In genomic region chr17:16446338-16446983, GRCh38 we compare ENCODE assay signal across 12 cellular contexts. TPM values are rescaled to one million over a fixed set of nuclear protein-coding genes. Genes with fewer than 3 reads are reported as not detected.
A peak's percentile ranks its signal among the peaks of the same experiment; 100 is the strongest.
DNase-seq lines count a peak whose midpoint lies in the region; ATAC-seq, FAIRE-seq and TF ChIP-seq lines count a peak whose summit lies in the region.
"Had no signal": no experiment of that assay in that cellular context is flagged by ENCODE, and none has a peak within 500 bp of the region (broad histone marks: within the 10 kb centered on the region; RNA-seq: fewer than 3 reads in every experiment).

No MANE protein-coding gene starts in this region.

- H3K27ac ChIP-seq in SK-N-SH (ENCODE audit: low read depth in 2 of 2, low read length in 1 of 2) (no peak overlapping the region; a peak in 1 of 4 replicates), neural progenitor cell (no peak overlapping the region), Peyer's patch (peak overlapping the region in 2 of 4 donors; percentile 32 to 80)

- H3K27me3 Mint-ChIP-seq in activated T-helper 2 cell treated with anti-CD3 and anti-CD28 coated beads, Interferon-gamma antibody, Interleukin-2, Interleukin-4, amounts not matched to agents 10 μg/mL and 5 μg/mL and 100 μg/mL, durations not matched to agents 14 hours and 24 hours and 36 hours (ENCODE audit: low read depth), result no peaks in the 10 kb centered on the region
- no peaks in the 10 kb centered on the region for H3K27me3 Mint-ChIP-seq in memory B cell
- peaks cover 9% of the 10 kb centered on the region for H3K27me3 Mint-ChIP-seq in neural progenitor cell (ENCODE audit: insufficient read depth, low read depth)
- H3K27me3 Mint-ChIP-seq: stimulated activated naive B cell treated with anti-CD40 and anti-IgM and Interleukin-4, amounts not matched to agents 10 μg/mL and 1 μg/mL and 100 μg/mL, for 72 hours had no signal

- intact Hi-C loops in activated T-helper 2 cell treated with anti-CD3 and anti-CD28 coated beads, Interferon-gamma antibody, Interleukin-2, Interleukin-4, amounts not matched to agents 10 μg/mL and 5 μg/mL and 100 μg/mL, durations not matched to agents 14 hours and 24 hours and 36 hours (cut with micrococcal nuclease), result no loop called here

- H3K4me3 Mint-ChIP-seq in activated T-helper 2 cell treated with anti-CD3 and anti-CD28 coated beads, Interferon-gamma antibody, Interleukin-2, Interleukin-4, amounts not matched to agents 10 μg/mL and 5 μg/mL and 100 μg/mL, durations not matched to agents 14 hours and 24 hours and 36 hours (ENCODE audit: low read depth), result no peak overlapping the region
- H3K4me3 Mint-ChIP-seq in memory B cell (no peak overlapping the region), neural progenitor cell (no peak overlapping the region)

- H4K20me1 ChIP-seq in SK-N-SH (ENCODE audit: insufficient read depth), result peaks cover 68% of the 10 kb centered on the region
- H4K20me1 ChIP-seq in neural progenitor cell (ENCODE audit: low read depth), result peaks cover 67% of the 10 kb centered on the region

- peak overlapping the region; percentile 5 for H3K27ac Mint-ChIP-seq in activated T-helper 2 cell treated with anti-CD3 and anti-CD28 coated beads, Interferon-gamma antibody, Interleukin-2, Interleukin-4, amounts not matched to agents 10 μg/mL and 5 μg/mL and 100 μg/mL, durations not matched to agents 14 hours and 24 hours and 36 hours
- peak overlapping the region; percentile 62 for H3K27ac Mint-ChIP-seq in memory B cell
- H3K27ac Mint-ChIP-seq in neural progenitor cell, result no peak overlapping the region
- H3K27ac Mint-ChIP-seq: stimulated activated naive B cell treated with anti-CD40 and anti-IgM and Interleukin-4, amounts not matched to agents 10 μg/mL and 1 μg/mL and 100 μg/mL, for 72 hours had no signal

- H3K36me3 ChIP-seq in SK-N-SH (replicated peaks in 1 of 2; ENCODE audit: control insufficient read depth in 1 of 2, insufficient read depth in 2 of 2, low read length in 1 of 2), result peaks cover 32 to 48% of the 10 kb centered on the region in 2 experiments
- H3K36me3 ChIP-seq in neural progenitor cell, result no peaks in the 10 kb centered on the region
- H3K36me3 ChIP-seq in Peyer's patch, result peaks cover 0 to 70% (median 0%) of the 10 kb centered on the region in 3 donors

- H3K9me3 ChIP-seq in SK-N-SH (no peaks in the 10 kb centered on the region), neural progenitor cell (ENCODE audit: low read depth) (no peaks in the 10 kb centered on the region), Peyer's patch (no peaks in the 10 kb centered on the region)

- TF ChIP-seq EP300 in SK-N-SH (IDR thresholded peaks at IDR 0.05; ENCODE audit: borderline replicate concordance in 1 of 2, low read depth in 1 of 2, low read length in 1 of 2), result no peak

- H3K4me2 ChIP-seq in SK-N-SH, result no peak overlapping the region
- H3K4me2 ChIP-seq in neural progenitor cell, result no peak overlapping the region

- peaks cover 13 to 20% of the 10 kb centered on the region in 2 experiments; a peak in 3 of 4 replicates for H3K4me1 ChIP-seq in SK-N-SH (ENCODE audit: control insufficient read depth in 1 of 2, insufficient read depth in 2 of 2, low read depth in 1 of 2, low read length in 1 of 2)
- H3K4me1 ChIP-seq in neural progenitor cell, result peaks cover 9% of the 10 kb centered on the region
- H3K4me1 ChIP-seq in Peyer's patch, result peaks cover 0 to 49% (median 0%) of the 10 kb centered on the region in 4 donors

- H3K36me3 Mint-ChIP-seq in activated T-helper 2 cell treated with anti-CD3 and anti-CD28 coated beads, Interferon-gamma antibody, Interleukin-2, Interleukin-4, amounts not matched to agents 10 μg/mL and 5 μg/mL and 100 μg/mL, durations not matched to agents 14 hours and 24 hours and 36 hours (ENCODE audit: low read depth), result peaks cover 76% of the 10 kb centered on the region
- H3K36me3 Mint-ChIP-seq in memory B cell (peaks cover 26% of the 10 kb centered on the region), neural progenitor cell (peaks cover 40% of the 10 kb centered on the region)

- no peak for FAIRE-seq in H54 (lab: Jason Lieb, UNC)

- DNase-seq in SK-N-SH (no peak), HFF-Myc (ENCODE audit: extremely low read depth, low read depth) (no peak), memory B cell (ENCODE audit: low spot score in 2 of 2) (no peak), H54 (ENCODE audit: insufficient read length, low spot score) (no peak), neural progenitor cell (ENCODE audit: low spot score) (no peak), Peyer's patch (no peak)
- DNase-seq in activated T-helper 2 cell treated with anti-CD3 and anti-CD28 coated beads, Interferon-gamma antibody, Interleukin-2, Interleukin-4, amounts not matched to agents 10 μg/mL and 5 μg/mL and 100 μg/mL, durations not matched to agents 14 hours and 24 hours and 36 hours (ENCODE audit: low spot score), result no peak
- DNase-seq: HCEC 1CT; NCI-H446; stimulated activated naive B cell treated with anti-CD40 and anti-IgM and Interleukin-4, amounts not matched to agents 10 μg/mL and 1 μg/mL and 100 μg/mL, for 72 hours had no signal

- no peak for TF ChIP-seq RAD21 in SK-N-SH (IDR thresholded peaks at IDR 0.05; ENCODE audit: low read length)

- H3K9ac ChIP-seq in SK-N-SH, result no peak overlapping the region
- no peak overlapping the region for H3K9ac ChIP-seq in neural progenitor cell

- CTCF ChIA-PET in SK-N-SH (lab: Yijun Ruan, JAX), result interaction anchor here (2.2 to 33.7 kb wide), 2 partner anchors 74 to 83 kb away, joined by 10 to 746 read pairs; no protein-coding TSS in a partner anchor

- 91% methylated on average over 11 of the region's 12 CpGs for WGBS in SK-N-SH (ENCODE audit: low lambda C conversion rate)

- H3F3A ChIP-seq in SK-N-SH (replicated peaks; ENCODE audit: insufficient read depth) (peaks cover 51% of the 10 kb centered on the region), neural progenitor cell (ENCODE audit: low read depth) (peaks cover 43% of the 10 kb centered on the region)

- H3K9me2 ChIP-seq in SK-N-SH, result no peaks in the 10 kb centered on the region

- no peaks in the 10 kb centered on the region for H3K9me3 Mint-ChIP-seq in activated T-helper 2 cell treated with anti-CD3 and anti-CD28 coated beads, Interferon-gamma antibody, Interleukin-2, Interleukin-4, amounts not matched to agents 10 μg/mL and 5 μg/mL and 100 μg/mL, durations not matched to agents 14 hours and 24 hours and 36 hours
- H3K9me3 Mint-ChIP-seq in memory B cell (no peaks in the 10 kb centered on the region), neural progenitor cell (no peaks in the 10 kb centered on the region)
- H3K9me3 Mint-ChIP-seq: stimulated activated naive B cell treated with anti-CD40 and anti-IgM and Interleukin-4, amounts not matched to agents 10 μg/mL and 1 μg/mL and 100 μg/mL, for 72 hours had no signal

- POLR2A ChIA-PET in SK-N-SH (lab: Yijun Ruan, JAX), result no interaction called here

- no peaks in the 10 kb centered on the region for H3K27me3 ChIP-seq in SK-N-SH (ENCODE audit: insufficient read depth)
- no peaks in the 10 kb centered on the region for H3K27me3 ChIP-seq in neural progenitor cell
- no peaks in the 10 kb centered on the region for H3K27me3 ChIP-seq in Peyer's patch

- H3K4me1 Mint-ChIP-seq in activated T-helper 2 cell treated with anti-CD3 and anti-CD28 coated beads, Interferon-gamma antibody, Interleukin-2, Interleukin-4, amounts not matched to agents 10 μg/mL and 5 μg/mL and 100 μg/mL, durations not matched to agents 14 hours and 24 hours and 36 hours (ENCODE audit: low read depth), result peaks cover 34% of the 10 kb centered on the region
- H3K4me1 Mint-ChIP-seq in memory B cell, result peaks cover 16% of the 10 kb centered on the region
- peaks cover 16% of the 10 kb centered on the region for H3K4me1 Mint-ChIP-seq in neural progenitor cell

- ATAC-seq in SK-N-SH treated with all-trans-retinoic acid at 6 μM for 48 hours (peak; percentile 3; the same call in 2 of the 3 replicates), memory B cell (ENCODE audit: low read depth) (no peak)
- ATAC-seq: stimulated activated naive B cell treated with anti-CD40 and anti-IgM and Interleukin-4, amounts not matched to agents 10 μg/mL and 1 μg/mL and 100 μg/mL, for 72 hours had no signal

- TF ChIP-seq POLR2A in H54 (IDR thresholded peaks at IDR 0.05; ENCODE audit: low read depth, low read length), result no peak
- no peak for TF ChIP-seq POLR2A in Peyer's patch (IDR thresholded peaks at IDR 0.05)

- no peak overlapping the region for H2AFZ ChIP-seq in SK-N-SH (ENCODE audit: low read depth)
- H2AFZ ChIP-seq in neural progenitor cell (replicated peaks), result no peak overlapping the region

- H3K79me2 ChIP-seq in SK-N-SH (ENCODE audit: insufficient read depth) (peaks cover 19% of the 10 kb centered on the region), neural progenitor cell (ENCODE audit: low read depth) (peaks cover 34% of the 10 kb centered on the region)

- H3K4me3 ChIP-seq in SK-N-SH (ENCODE audit: low read depth in 2 of 2, low read length in 1 of 2), result no peak overlapping the region
- no peak overlapping the region for H3K4me3 ChIP-seq in HFF-Myc (replicated peaks; ENCODE audit: low read depth, low read length)
- H3K4me3 ChIP-seq in neural progenitor cell, result no peak overlapping the region
- H3K4me3 ChIP-seq in Peyer's patch, result no peak overlapping the region

- no peak for TF ChIP-seq CTCF in SK-N-SH (IDR thresholded peaks at IDR 0.05)
- TF ChIP-seq CTCF in HFF-Myc (IDR thresholded peaks at IDR 0.05; ENCODE audit: low read depth, low read length, missing control alignments), result peak; percentile 10
- no peak for TF ChIP-seq CTCF in neural progenitor cell (IDR thresholded peaks at IDR 0.05)
- peak in 2 of 6 experiments; percentile 9 to 14 for TF ChIP-seq CTCF in Peyer's patch (IDR thresholded peaks at IDR 0.05)

TF ChIP-seq in SK-N-SH treated with all-trans-retinoic acid at 6 μM for 48 hours, 23 proteins besides CTCF, POLR2A, EP300 and RAD21 (continues in another document):
- TF ChIP-seq ZNF70 (CRISPR knock-in tag; IDR thresholded peaks at IDR 0.05) (no peak), GLIS3 (CRISPR knock-in tag; IDR thresholded peaks at IDR 0.05) (no peak)

RNA-seq across cellular contexts. Expression of gene TRPV2, which starts 31.1 kb away (rescaled TPM):
- 10.5 and 11.0 TPM in 2 replicates for polyA plus RNA-seq in SK-N-SH (2012; rRNA removed)
- polyA plus RNA-seq in SK-N-SH (2012; cell fraction: cytosol; rRNA removed), result 4.3 and 5.9 TPM in 2 replicates
- 10.6 and 16.4 TPM in 2 replicates for polyA plus RNA-seq in SK-N-SH (2012; cell fraction: nucleus; rRNA removed)
- total RNA-seq in activated T-helper 2 cell treated with anti-CD3 and anti-CD28 coated beads, Interferon-gamma antibody, Interleukin-2, Interleukin-4, amounts not matched to agents 10 μg/mL and 5 μg/mL and 100 μg/mL, durations not matched to agents 14 hours and 24 hours and 36 hours, result 44.4 and 46.8 TPM in 2 replicates
- total RNA-seq in neural progenitor cell (ENCODE audit: low replicate concordance), result 0.49 and 0.53 TPM in 2 replicates
- 10 to 100 TPM in 2 of 4 donors, 1 to 10 TPM in 2; 3.9 to 19.0 (median 7.7) TPM for total RNA-seq in Peyer's patch

RNA-seq across cellular contexts. Expression of gene LRRC75A, which starts 45.5 kb away (rescaled TPM):
- polyA plus RNA-seq in SK-N-SH (2012; rRNA removed), result 1.2 and 1.3 TPM in 2 replicates
- polyA plus RNA-seq in SK-N-SH (2012; cell fraction: cytosol; rRNA removed), result 0.60 and 0.71 TPM in 2 replicates
- polyA plus RNA-seq in SK-N-SH (2012; cell fraction: nucleus; rRNA removed), result 1.8 and 2.0 TPM in 2 replicates
- total RNA-seq in activated T-helper 2 cell treated with anti-CD3 and anti-CD28 coated beads, Interferon-gamma antibody, Interleukin-2, Interleukin-4, amounts not matched to agents 10 μg/mL and 5 μg/mL and 100 μg/mL, durations not matched to agents 14 hours and 24 hours and 36 hours, result 2.0 and 2.6 TPM in 2 replicates
- total RNA-seq in neural progenitor cell (ENCODE audit: low replicate concordance) (4.0 and 7.2 TPM in 2 replicates), Peyer's patch (100 to 1,000 TPM in 3 of 4 donors, 10 to 100 TPM in 1; 48.7 to 213 (median 187) TPM)
- total RNA-seq: bronchial epithelial cell had no signal
